Comparison of ENCODE assay signal across 1 cellular context in genomic region chr18:27977009-27977408, GRCh38.
TF ChIP-seq lines count a peak whose summit lies in the region.

No MANE protein-coding gene starts in this region.

TF ChIP-seq in SK-N-SH, 30 proteins besides CTCF, POLR2A, EP300 and RAD21 (continued from another document):
- TF ChIP-seq, protein P1, sequence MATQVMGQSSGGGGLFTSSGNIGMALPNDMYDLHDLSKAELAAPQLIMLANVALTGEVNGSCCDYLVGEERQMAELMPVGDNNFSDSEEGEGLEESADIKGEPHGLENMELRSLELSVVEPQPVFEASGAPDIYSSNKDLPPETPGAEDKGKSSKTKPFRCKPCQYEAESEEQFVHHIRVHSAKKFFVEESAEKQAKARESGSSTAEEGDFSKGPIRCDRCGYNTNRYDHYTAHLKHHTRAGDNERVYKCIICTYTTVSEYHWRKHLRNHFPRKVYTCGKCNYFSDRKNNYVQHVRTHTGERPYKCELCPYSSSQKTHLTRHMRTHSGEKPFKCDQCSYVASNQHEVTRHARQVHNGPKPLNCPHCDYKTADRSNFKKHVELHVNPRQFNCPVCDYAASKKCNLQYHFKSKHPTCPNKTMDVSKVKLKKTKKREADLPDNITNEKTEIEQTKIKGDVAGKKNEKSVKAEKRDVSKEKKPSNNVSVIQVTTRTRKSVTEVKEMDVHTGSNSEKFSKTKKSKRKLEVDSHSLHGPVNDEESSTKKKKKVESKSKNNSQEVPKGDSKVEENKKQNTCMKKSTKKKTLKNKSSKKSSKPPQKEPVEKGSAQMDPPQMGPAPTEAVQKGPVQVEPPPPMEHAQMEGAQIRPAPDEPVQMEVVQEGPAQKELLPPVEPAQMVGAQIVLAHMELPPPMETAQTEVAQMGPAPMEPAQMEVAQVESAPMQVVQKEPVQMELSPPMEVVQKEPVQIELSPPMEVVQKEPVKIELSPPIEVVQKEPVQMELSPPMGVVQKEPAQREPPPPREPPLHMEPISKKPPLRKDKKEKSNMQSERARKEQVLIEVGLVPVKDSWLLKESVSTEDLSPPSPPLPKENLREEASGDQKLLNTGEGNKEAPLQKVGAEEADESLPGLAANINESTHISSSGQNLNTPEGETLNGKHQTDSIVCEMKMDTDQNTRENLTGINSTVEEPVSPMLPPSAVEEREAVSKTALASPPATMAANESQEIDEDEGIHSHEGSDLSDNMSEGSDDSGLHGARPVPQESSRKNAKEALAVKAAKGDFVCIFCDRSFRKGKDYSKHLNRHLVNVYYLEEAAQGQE (IDR thresholded peaks at IDR 0.05; ENCODE audit: low read depth, low read length): no peak
- TF ChIP-seq MXI1 (IDR thresholded peaks at IDR 0.05; ENCODE audit: low read depth, low read length): no peak
